38 cellular contexts compared by ENCODE assay signal in genomic region chr4:17939061-17939460, GRCh38.
"Had no signal": no experiment of that assay in that cellular context is flagged by ENCODE, and none has a peak within 500 bp of the region (broad histone marks: within the 10 kb centered on the region; RNA-seq: fewer than 3 reads in every experiment).

No MANE protein-coding gene starts in this region.

- DNase-seq: activated B cell treated with CpG ODN at 0.5 μM for 24 hours; activated CD4-positive, alpha-beta memory T cell treated with anti-CD3 and anti-CD28 coated beads for 36 hours; activated CD4-positive, alpha-beta T cell treated with anti-CD3 and anti-CD28 coated beads for 4 hours; activated CD4-positive, alpha-beta T cell treated with anti-CD3 and anti-CD28 coated beads, Interleukin-2, amount 50 U/mL, for 1 hour; activated CD4-positive, CD25-positive, alpha-beta regulatory T cell treated with anti-CD3 and anti-CD28 coated beads, Interleukin-2, amount 50 U/mL, for 72 hours; activated CD8-positive, alpha-beta memory T cell treated with anti-CD3 and anti-CD28 coated beads, Interleukin-2, amount 50 U/mL, for 4 hours; activated effector memory CD4-positive, alpha-beta T cell treated with anti-CD3 and anti-CD28 coated beads, Interleukin-2, amount 50 U/mL, for 16 hours; activated naive CD4-positive, alpha-beta T cell; activated naive CD4-positive, alpha-beta T cell treated with anti-CD3 and anti-CD28 coated beads, Interleukin-2, amount 50 U/mL, for 16 hours; activated naive CD8-positive, alpha-beta T cell treated with anti-CD3 and anti-CD28 coated beads for 36 hours; activated T-cell treated with anti-CD3 and anti-CD28 coated beads for 4 hours; activated T-cell treated with anti-CD3 and anti-CD28 coated beads, Interleukin-2, amount 50 U/mL, for 48 hours; amygdala; Kasumi-1; KG1; MM.1S; MV-4-11; NCI-H1092; NCI-H1436 treated with DMSO at 0.1 percent for 48 hours; NCI-H1694 treated with DMSO at 0.1 percent for 48 hours; NCI-H2029 treated with DMSO at 0.1 percent for 48 hours; NCI-H2107; NCI-H2171; NCI-H510A; NCI-H526; NCI-H748 treated with DMSO at 0.1 percent for 48 hours; NK-92 treated with Interleukin-12 subunit alpha and Interleukin-12 subunit beta, amount 100 ng/mL, for 24 hours; SHP77; SW 1271; T-helper 1 cell; T-helper 2 cell; T-helper 9 cell had no signal

- H3K4me1 Mint-ChIP-seq: activated B cell treated with CpG ODN at 0.5 μM for 24 hours; activated naive CD8-positive, alpha-beta T cell treated with anti-CD3 and anti-CD28 coated beads for 36 hours had no signal

- H3K4me3 Mint-ChIP-seq: activated B cell treated with CpG ODN at 0.5 μM for 24 hours; activated CD4-positive, alpha-beta memory T cell treated with anti-CD3 and anti-CD28 coated beads for 36 hours; activated naive CD8-positive, alpha-beta T cell treated with anti-CD3 and anti-CD28 coated beads for 36 hours; activated T-helper 17 cell treated with anti-CD3 and anti-CD28 coated beads, Interleukin-2, amount 50 U/mL, for 72 hours had no signal

- H3K27me3 Mint-ChIP-seq: activated B cell treated with CpG ODN at 0.5 μM for 24 hours; activated CD4-positive, alpha-beta memory T cell treated with anti-CD3 and anti-CD28 coated beads for 36 hours; activated naive CD8-positive, alpha-beta T cell treated with anti-CD3 and anti-CD28 coated beads for 36 hours; activated T-helper 17 cell treated with anti-CD3 and anti-CD28 coated beads, Interleukin-2, amount 50 U/mL, for 72 hours had no signal

- H3K27ac Mint-ChIP-seq: activated B cell treated with CpG ODN at 0.5 μM for 24 hours; activated CD4-positive, alpha-beta memory T cell treated with anti-CD3 and anti-CD28 coated beads for 36 hours; activated naive CD8-positive, alpha-beta T cell treated with anti-CD3 and anti-CD28 coated beads for 36 hours; activated T-helper 17 cell treated with anti-CD3 and anti-CD28 coated beads, Interleukin-2, amount 50 U/mL, for 72 hours had no signal

- H3K4me1 ChIP-seq: ascending aorta, SJSA1 had no signal

- H3K27me3 ChIP-seq: ascending aorta, cardiac muscle cell, SJSA1 had no signal

- ATAC-seq: activated T-helper 17 cell treated with anti-CD3 and anti-CD28 coated beads, Interleukin-2, amount 50 U/mL, for 72 hours; Panc1 had no signal

- H3K4me3 ChIP-seq: ascending aorta, cardiac muscle cell, SJSA1 had no signal

- H3K27ac ChIP-seq: ascending aorta, cardiac muscle cell, SJSA1, VCaP had no signal

- H3K9me3 ChIP-seq: ascending aorta, SJSA1 had no signal

- H3K36me3 ChIP-seq: ascending aorta, cardiac muscle cell, SJSA1 had no signal
